In genomic region chr4:104205116-104205515, GRCh38 we compare ENCODE assay signal across 20 cellular contexts.
"Had no signal": no experiment of that assay in that cellular context is flagged by ENCODE, and none has a peak within 500 bp of the region (broad histone marks: within the 10 kb centered on the region; RNA-seq: fewer than 3 reads in every experiment).

No MANE protein-coding gene starts in this region.

- DNase-seq: effector CD4-positive, alpha-beta T cell; endodermal cell; foreskin melanocyte; heart right ventricle; hypothalamus; kidney glomerular epithelial cell; naive thymus-derived CD4-positive, alpha-beta T cell; nephron progenitor cell; psoas muscle; retina; right lobe of liver; stimulated activated CD4-positive, alpha-beta T cell treated with anti-CD3 and anti-CD28 coated beads, Interleukin-4, amount 100 ng/mL, for 1 hour; stimulated activated CD8-positive, alpha-beta memory T cell treated with anti-CD3 and anti-CD28 coated beads, Interleukin-4, amount 100 ng/mL, for 48 hours; stimulated activated naive CD8-positive, alpha-beta T cell treated with anti-CD3 and anti-CD28 coated beads, Interleukin-15, Interleukin-2, amounts not matched to agents 100 U/mL and 50 U/mL, for 24 hours; tibial artery; upper lobe of left lung; uterus had no signal

- H3K27ac ChIP-seq: heart right ventricle, parathyroid adenoma, psoas muscle, right lobe of liver, tibial artery, upper lobe of left lung, uterus had no signal

- H3K4me3 ChIP-seq: heart right ventricle, psoas muscle, right lobe of liver, tibial artery, upper lobe of left lung, uterus had no signal

- FAIRE-seq: endothelial cell of umbilical vein had no signal

- H3K36me3 ChIP-seq: heart right ventricle, right lobe of liver, tibial artery, upper lobe of left lung, uterus had no signal

- H2AFZ ChIP-seq: parathyroid adenoma had no signal

- ATAC-seq: heart right ventricle; naive thymus-derived CD4-positive, alpha-beta T cell; psoas muscle; right lobe of liver; stimulated activated effector memory CD8-positive, alpha-beta T cell treated with anti-CD3 and anti-CD28 coated beads, Interleukin-12 subunit alpha, Interleukin-12 subunit beta, amount 100 ng/mL, for 72 hours; stimulated activated naive CD8-positive, alpha-beta T cell treated with anti-CD3 and anti-CD28 coated beads, Interleukin-15, Interleukin-2, amounts not matched to agents 100 U/mL and 50 U/mL, for 24 hours had no signal

- H3K27me3 ChIP-seq: heart right ventricle, right lobe of liver, tibial artery, upper lobe of left lung, uterus had no signal

- H3K9ac ChIP-seq: parathyroid adenoma had no signal

- H3K4me1 ChIP-seq: heart right ventricle, parathyroid adenoma, psoas muscle, right lobe of liver, tibial artery, upper lobe of left lung, uterus had no signal

- H3K9me3 ChIP-seq: psoas muscle, right lobe of liver, tibial artery, upper lobe of left lung, uterus had no signal

- H3K79me2 ChIP-seq: parathyroid adenoma had no signal
